22 cellular contexts compared by ENCODE assay signal in genomic region chr13:52879950-52880650, GRCh38. TPM values are rescaled to one million over a fixed set of nuclear protein-coding genes. Genes with fewer than 3 reads are reported as not detected.
DNase-seq lines count a peak whose midpoint lies in the region; ATAC-seq and TF ChIP-seq lines count a peak whose summit lies in the region.
"Had no signal": no experiment of that assay in that cellular context is flagged by ENCODE, and none has a peak within 500 bp of the region (broad histone marks: within the 10 kb centered on the region; RNA-seq: fewer than 3 reads in every experiment).

No MANE protein-coding gene starts in this region.

- DNase-seq in GM23338 (ENCODE audit: low spot score), result peak; percentile 67
- peak; percentile 39 for DNase-seq in NCI-H1694 (lab: John Stamatoyannopoulos, UW)
- peak; percentile 54 for DNase-seq in WERI-Rb-1
- DNase-seq in activated CD8-positive, alpha-beta memory T cell treated with anti-CD3 and anti-CD28 coated beads for 24 hours, result no peak
- DNase-seq in NCI-H2196 (lab: John Stamatoyannopoulos, UW; ENCODE audit: unreplicated experiment), result no peak
- no peak for DNase-seq in colonic mucosa
- DNase-seq: activated effector memory CD4-positive, alpha-beta T cell treated with anti-CD3 and anti-CD28 coated beads, Interleukin-2, amount 50 U/mL, for 16 hours; erythroblast; left cardiac atrium; MG63; mucosa of descending colon; NCI-H526; small intestine; stimulated activated naive CD8-positive, alpha-beta T cell treated with anti-CD3 and anti-CD28 coated beads, Interleukin-15, amount 100 ng/mL, for 72 hours; T-helper 1 cell had no signal

- TF ChIP-seq CTCF in GM23338 (conservative IDR thresholded peaks at IDR 0.05; ENCODE audit: low read depth in 2 of 2), result no peak
- no peak for TF ChIP-seq CTCF in WERI-Rb-1 (IDR thresholded peaks at IDR 0.05; ENCODE audit: low read depth, low read length)
- TF ChIP-seq CTCF in neural cell (IDR thresholded peaks at IDR 0.05; ENCODE audit: poor library complexity, severe bottlenecking), result no peak
- TF ChIP-seq CTCF in colonic mucosa (IDR thresholded peaks at IDR 0.05), result no peak

- peaks cover 23% of the 10 kb centered on the region for H3K27me3 Mint-ChIP-seq in GM23338 (ENCODE audit: insufficient read depth, low read depth, poor library complexity)

- H3K9me3 ChIP-seq in WERI-Rb-1 (ENCODE audit: severe bottlenecking), result no peaks in the 10 kb centered on the region
- no peaks in the 10 kb centered on the region for H3K9me3 ChIP-seq in neural cell (ENCODE audit: low read length)
- H3K9me3 ChIP-seq in colonic mucosa, result no peaks in the 10 kb centered on the region

- H3K9ac ChIP-seq in neural cell (ENCODE audit: low read length) (no peak overlapping the region), colonic mucosa (ENCODE audit: low read depth in 2 of 2, low read length in 2 of 2) (no peak overlapping the region)

- H3K4me3 Mint-ChIP-seq in GM23338, result peak overlapping the region; percentile 55
- H3K4me3 Mint-ChIP-seq: stimulated activated naive CD8-positive, alpha-beta T cell treated with anti-CD3 and anti-CD28 coated beads, Interleukin-15, amount 100 ng/mL, for 72 hours had no signal

- no peak overlapping the region; the same call in 1 of the 2 replicates for H3K27ac Mint-ChIP-seq in GM23338
- H3K27ac Mint-ChIP-seq: stimulated activated naive CD8-positive, alpha-beta T cell treated with anti-CD3 and anti-CD28 coated beads, Interleukin-15, amount 100 ng/mL, for 72 hours had no signal

- H3K36me3 Mint-ChIP-seq in GM23338 (ENCODE audit: low read depth), result peaks cover 16% of the 10 kb centered on the region

- H3F3A ChIP-seq in GM23338 (replicated peaks; ENCODE audit: low read depth) (0 out of 2 replicates have a peak, but pooled peaks cover 6% of the 10 kb centered on the region), neural cell (ENCODE audit: insufficient read depth, low read length, poor library complexity, severe bottlenecking) (no peaks in the 10 kb centered on the region)

- peaks cover 55% of the 10 kb centered on the region for H3K4me1 Mint-ChIP-seq in GM23338
- H3K4me1 Mint-ChIP-seq: stimulated activated naive CD8-positive, alpha-beta T cell treated with anti-CD3 and anti-CD28 coated beads, Interleukin-15, amount 100 ng/mL, for 72 hours had no signal

- peak overlapping the region; percentile 27 for H3K4me3 ChIP-seq in GM23338
- H3K4me3 ChIP-seq in WERI-Rb-1 (ENCODE audit: low read depth, low read length), result peak overlapping the region; percentile 29
- no peak overlapping the region for H3K4me3 ChIP-seq in neural cell (ENCODE audit: low read length)
- H3K4me3 ChIP-seq in colonic mucosa, result no peak overlapping the region
- H3K4me3 ChIP-seq: MG63, mucosa of descending colon, vagina had no signal

- H3K79me2 ChIP-seq in GM23338 (replicated peaks; ENCODE audit: insufficient read depth) (no peaks in the 10 kb centered on the region), neural cell (replicated peaks; ENCODE audit: insufficient read depth, low read length) (no peaks in the 10 kb centered on the region)

- H3K27me3 ChIP-seq in GM23338 (ENCODE audit: insufficient read depth), result peaks cover 51% of the 10 kb centered on the region
- no peaks in the 10 kb centered on the region for H3K27me3 ChIP-seq in WERI-Rb-1 (ENCODE audit: insufficient read depth, low read depth, severe bottlenecking)
- no peaks in the 10 kb centered on the region for H3K27me3 ChIP-seq in neural cell (ENCODE audit: insufficient read depth, low read depth, low read length)
- H3K27me3 ChIP-seq in colonic mucosa, result no peaks in the 10 kb centered on the region
- H3K27me3 ChIP-seq: MG63, vagina had no signal

- H4K20me1 ChIP-seq in GM23338 (replicated peaks; ENCODE audit: insufficient read depth) (no peaks in the 10 kb centered on the region), neural cell (ENCODE audit: insufficient read depth) (no peaks in the 10 kb centered on the region)

- H3K27ac ChIP-seq in GM23338 (ENCODE audit: low read depth), result peak overlapping the region; percentile 20; the same call in 1 of the 2 replicates
- peak overlapping the region; percentile 83 for H3K27ac ChIP-seq in WERI-Rb-1
- H3K27ac ChIP-seq in neural cell (ENCODE audit: low read length), result no peak overlapping the region
- no peak overlapping the region for H3K27ac ChIP-seq in colonic mucosa
- H3K27ac ChIP-seq: C4-2B, vagina had no signal

- ATAC-seq in GM23338, result peak; percentile 93
- ATAC-seq: left cardiac atrium; mucosa of descending colon; stimulated activated naive CD8-positive, alpha-beta T cell treated with anti-CD3 and anti-CD28 coated beads, Interleukin-15, amount 100 ng/mL, for 72 hours had no signal

- intact Hi-C loops in colonic mucosa (cut with DNase I), result no loop called here

- H3K36me3 ChIP-seq in GM23338 (ENCODE audit: insufficient read depth) (no peaks in the 10 kb centered on the region), WERI-Rb-1 (no peaks in the 10 kb centered on the region), neural cell (ENCODE audit: insufficient read depth, low read length) (no peaks in the 10 kb centered on the region), colonic mucosa (no peaks in the 10 kb centered on the region)
- H3K36me3 ChIP-seq: MG63, vagina had no signal

- H2AFZ ChIP-seq in GM23338 (no peak overlapping the region), neural cell (ENCODE audit: low read depth, low read length) (no peak overlapping the region)

- no peak for TF ChIP-seq EP300 in neural cell (conservative IDR thresholded peaks at IDR 0.05; ENCODE audit: poor library complexity, severe bottlenecking)

- H3K4me1 ChIP-seq in GM23338 (ENCODE audit: insufficient read depth) (peaks cover 47% of the 10 kb centered on the region), colonic mucosa (no peaks in the 10 kb centered on the region)
- H3K4me1 ChIP-seq: vagina had no signal

- no peak for TF ChIP-seq RAD21 in neural cell (conservative IDR thresholded peaks at IDR 0.05)

- H3K9me2 ChIP-seq in GM23338 (ENCODE audit: insufficient read depth) (no peaks in the 10 kb centered on the region), neural cell (ENCODE audit: insufficient read depth, low read length) (no peaks in the 10 kb centered on the region)

- peaks cover 18% of the 10 kb centered on the region for H3K9me3 Mint-ChIP-seq in GM23338

- H3K4me2 ChIP-seq in GM23338 (peak overlapping the region; percentile 69), neural cell (ENCODE audit: low read length) (peak overlapping the region; percentile 21)

TF ChIP-seq in GM23338, 12 proteins besides CTCF, POLR2A, EP300 and RAD21 (continues in another document):
- no peak for TF ChIP-seq ZNF114 (CRISPR knock-in tag; IDR thresholded peaks at IDR 0.05)
- peak; percentile 32 for TF ChIP-seq CREB1 (CRISPR knock-in tag; IDR thresholded peaks at IDR 0.05; ENCODE audit: low read depth)
- TF ChIP-seq STAT1 (IDR thresholded peaks at IDR 0.05; ENCODE audit: unreplicated experiment), result no peak
- no peak for TF ChIP-seq ETS1 (IDR thresholded peaks at IDR 0.05)
- TF ChIP-seq ZNF331 (CRISPR knock-in tag; IDR thresholded peaks at IDR 0.05; ENCODE audit: low read depth), result no peak

TF ChIP-seq in neural cell, 6 proteins besides CTCF, POLR2A, EP300 and RAD21:
- TF ChIP-seq TAF1 (IDR thresholded peaks at IDR 0.05; ENCODE audit: low read depth), result no peak
- TF ChIP-seq POLR2AphosphoS5 (IDR thresholded peaks at IDR 0.05), result no peak
- no peak for TF ChIP-seq MXI1 (conservative IDR thresholded peaks at IDR 0.05; ENCODE audit: poor library complexity, severe bottlenecking)
- no peak for TF ChIP-seq REST (IDR thresholded peaks at IDR 0.05; ENCODE audit: borderline replicate concordance)
- TF ChIP-seq EZH2 (IDR thresholded peaks at IDR 0.05; ENCODE audit: borderline replicate concordance, insufficient read depth, low read length, poor library complexity, severe bottlenecking), result no peak
- TF ChIP-seq SMC3 (conservative IDR thresholded peaks at IDR 0.05; ENCODE audit: poor library complexity), result no peak

RNA-seq across cellular contexts. Expression of gene PCDH8, which starts 31.7 kb away (rescaled TPM):
- 1.2 and 1.7 TPM in 2 replicates for total RNA-seq in GM23338 (2014; rRNA removed; shearing (Covaris generic))
- 0.36 and 0.83 TPM in 2 replicates for polyA plus RNA-seq in GM23338 (2016; fragmentation: Nextera tagmentation; extraction: Ambion mirVana)
- polyA plus RNA-seq in neural cell, result 2.4 and 6.9 TPM in 2 replicates
- 4.4 and 6.1 TPM in 2 replicates for polyA minus RNA-seq in neural cell
- total RNA-seq in colonic mucosa, result under 1 TPM; 0.15 to 0.21 TPM
- total RNA-seq: activated CD8-positive, alpha-beta memory T cell treated with anti-CD3 and anti-CD28 coated beads for 36 hours; glomerular endothelial cell; HT-29; left cardiac atrium; osteocyte had no signal

Comparison
In these comparisons a context has a peak if more than half of its experiments do, and no peak if none do; other contexts are left out.
1. DNase-seq: peak in GM23338 (single experiment), NCI-H1694 (single experiment) and WERI-Rb-1 (single experiment); none in activated CD8-positive, alpha-beta memory T cell treated with anti-CD3 and anti-CD28 coated beads for 24 hours (single experiment), NCI-H2196 (single experiment) and colonic mucosa (single experiment).
2. H3K27ac ChIP-seq: peak in GM23338 (single experiment) and WERI-Rb-1 (single experiment); none in neural cell (single experiment) and colonic mucosa (single experiment).
3. H3K4me3 ChIP-seq: peak in GM23338 (single experiment) and WERI-Rb-1 (single experiment); none in neural cell (single experiment) and colonic mucosa (single experiment).